Comparison of ENCODE assay signal across 2 cellular contexts in genomic region chr12:122385171-122386041, GRCh38.
TF ChIP-seq lines count a peak whose summit lies in the region.

No MANE protein-coding gene starts in this region.

TF ChIP-seq in HEK293, 187 proteins besides CTCF, POLR2A, EP300 and RAD21:
- no peak for TF ChIP-seq ZNF157 (tag by site-specific recombination; IDR thresholded peaks at IDR 0.05)
- no peak for TF ChIP-seq ZNF175 (tag by site-specific recombination; IDR thresholded peaks at IDR 0.05)
- TF ChIP-seq ZNF366 (tag by site-specific recombination; conservative IDR thresholded peaks at IDR 0.05) = 0 out of 2 replicates have a peak, but pooled peaks have one; percentile 23
- TF ChIP-seq SCRT1 (tag by site-specific recombination; IDR thresholded peaks at IDR 0.05; ENCODE audit: borderline replicate concordance) = peak; percentile 46; the same call in 1 of the 2 replicates
- no peak for TF ChIP-seq FEZF1 (tag by site-specific recombination; IDR thresholded peaks at IDR 0.05)
- TF ChIP-seq PRDM1 (tag by site-specific recombination; IDR thresholded peaks at IDR 0.05) = 0 out of 2 replicates have a peak, but pooled peaks have one; percentile 53
- TF ChIP-seq ZNF214 (tag by site-specific recombination; IDR thresholded peaks at IDR 0.05; ENCODE audit: borderline replicate concordance) = no peak
- TF ChIP-seq WT1 (tag by site-specific recombination; IDR thresholded peaks at IDR 0.05) = no peak
- TF ChIP-seq SCRT2 (tag by site-specific recombination; IDR thresholded peaks at IDR 0.05) = peak; percentile 77
- TF ChIP-seq ZNF658 (tag by site-specific recombination; IDR thresholded peaks at IDR 0.05) = no peak

TF ChIP-seq in H1, 55 proteins besides CTCF, POLR2A, EP300 and RAD21:
- no peak for TF ChIP-seq SIX5 (IDR thresholded peaks at IDR 0.05; ENCODE audit: low read depth, low read length)
- no peak for TF ChIP-seq CBX5 (IDR thresholded peaks at IDR 0.05; ENCODE audit: low read depth, low read length)
